17 cellular contexts compared by ENCODE assay signal in the genomic region with DNA sequence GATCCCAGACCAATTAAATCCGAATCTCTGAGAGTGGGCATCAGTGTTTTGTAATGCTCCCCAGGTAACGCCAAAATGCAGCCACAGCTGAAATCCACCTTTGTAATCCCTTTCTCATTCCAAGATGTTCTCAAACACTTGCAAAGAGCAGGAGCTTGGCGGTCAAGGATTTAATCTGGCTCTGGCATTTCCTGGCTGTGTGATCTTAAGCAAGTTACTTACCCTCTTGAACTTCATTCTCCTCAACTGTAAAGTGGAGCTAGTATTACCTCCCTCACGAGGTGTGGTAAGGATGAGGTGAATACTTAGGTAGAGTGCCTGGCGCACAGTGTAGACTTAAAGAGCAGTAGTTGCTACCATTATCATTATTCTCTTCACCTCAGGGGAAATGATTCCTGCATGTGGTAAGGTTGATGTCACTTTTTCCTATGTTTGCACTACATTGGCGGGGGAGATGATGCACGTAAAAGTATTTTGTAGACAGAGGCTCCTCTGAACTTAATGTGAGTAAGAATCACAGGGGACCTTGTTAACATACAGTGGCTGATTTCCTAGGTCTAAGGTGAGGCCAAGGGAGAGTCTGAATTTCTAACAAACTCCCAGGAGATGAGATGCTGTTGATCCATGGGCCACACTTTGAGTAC.
"Had no signal": no experiment of that assay in that cellular context is flagged by ENCODE, and none has a peak within 500 bp of the region (broad histone marks: within the 10 kb centered on the region; RNA-seq: fewer than 3 reads in every experiment).

No MANE protein-coding gene starts in this region.

- H3K27me3 Mint-ChIP-seq: stimulated activated naive CD8-positive, alpha-beta T cell treated with anti-CD3 and anti-CD28 coated beads, Interleukin-15, Interleukin-2, amounts not matched to agents 100 ng/mL and 50 ng/mL, for 24 hours had no signal

- ATAC-seq: activated CD8-positive, alpha-beta memory T cell treated with anti-CD3 and anti-CD28 coated beads, Interleukin-2, amount 10 ng/mL, durations not matched to agents 7 days and 5 days; activated T-cell treated with anti-CD3 and anti-CD28 coated beads, Interleukin-2, amount 50 U/mL, for 4 hours; left colon had no signal

- H3K36me3 Mint-ChIP-seq: activated CD8-positive, alpha-beta memory T cell treated with anti-CD3 and anti-CD28 coated beads, Interleukin-2, amount 10 ng/mL, durations not matched to agents 7 days and 5 days; immature natural killer cell; memory B cell had no signal

- H3K4me1 Mint-ChIP-seq: activated CD8-positive, alpha-beta memory T cell treated with anti-CD3 and anti-CD28 coated beads, Interleukin-2, amount 10 ng/mL, durations not matched to agents 7 days and 5 days; immature natural killer cell; memory B cell had no signal

- H3K27ac Mint-ChIP-seq: activated CD8-positive, alpha-beta memory T cell treated with anti-CD3 and anti-CD28 coated beads, Interleukin-2, amount 10 ng/mL, durations not matched to agents 7 days and 5 days; immature natural killer cell; memory B cell; stimulated activated naive CD8-positive, alpha-beta T cell treated with anti-CD3 and anti-CD28 coated beads, Interleukin-15, Interleukin-2, amounts not matched to agents 100 ng/mL and 50 ng/mL, for 24 hours had no signal

- H3K4me3 Mint-ChIP-seq: activated CD8-positive, alpha-beta memory T cell treated with anti-CD3 and anti-CD28 coated beads, Interleukin-2, amount 10 ng/mL, durations not matched to agents 7 days and 5 days; activated T-cell treated with anti-CD3 and anti-CD28 coated beads, Interleukin-2, amount 50 U/mL, for 4 hours; immature natural killer cell; memory B cell; stimulated activated naive CD8-positive, alpha-beta T cell treated with anti-CD3 and anti-CD28 coated beads, Interleukin-15, Interleukin-2, amounts not matched to agents 100 ng/mL and 50 ng/mL, for 24 hours had no signal

- H3K4me3 ChIP-seq: cardiac muscle cell, esophagus squamous epithelium, ovary had no signal

- H3K4me1 ChIP-seq: esophagus squamous epithelium had no signal

- H3K9me3 ChIP-seq: esophagus squamous epithelium, ovary had no signal

- H3K9me3 Mint-ChIP-seq: activated T-cell treated with anti-CD3 and anti-CD28 coated beads, Interleukin-2, amount 50 U/mL, for 4 hours; immature natural killer cell; memory B cell; stimulated activated naive CD8-positive, alpha-beta T cell treated with anti-CD3 and anti-CD28 coated beads, Interleukin-15, Interleukin-2, amounts not matched to agents 100 ng/mL and 50 ng/mL, for 24 hours had no signal

- H3K36me3 ChIP-seq: cardiac muscle cell, esophagus squamous epithelium, ovary had no signal

- DNase-seq: activated CD4-positive, alpha-beta T cell treated with anti-CD3 and anti-CD28 coated beads, Interleukin-2, amount 50 U/mL, for 48 hours; activated CD4-positive, CD25-positive, alpha-beta regulatory T cell treated with anti-CD3 and anti-CD28 coated beads, Interleukin-2, amount 50 U/mL, for 72 hours; activated CD8-positive, alpha-beta memory T cell treated with anti-CD3 and anti-CD28 coated beads, Interleukin-2, amount 10 ng/mL, durations not matched to agents 7 days and 5 days; activated effector memory CD4-positive, alpha-beta T cell treated with anti-CD3 and anti-CD28 coated beads, Interleukin-2, amount 50 U/mL, for 16 hours; activated T-cell treated with anti-CD3 and anti-CD28 coated beads, Interleukin-2, amount 50 U/mL, for 4 hours; aorta; esophagus squamous epithelium; foreskin melanocyte; head of caudate nucleus; immature natural killer cell; left colon; ovary; stimulated activated CD4-positive, alpha-beta T cell treated with anti-CD3 and anti-CD28 coated beads, Interleukin-15, amount 100 ng/mL, for 24 hours; stimulated activated CD4-positive, alpha-beta T cell treated with anti-CD3 and anti-CD28 coated beads, Interleukin-4, amount 100 ng/mL, for 24 hours had no signal

- H3K27me3 ChIP-seq: cardiac muscle cell, esophagus squamous epithelium, ovary had no signal

- H3K27ac ChIP-seq: cardiac muscle cell, esophagus squamous epithelium, ovary had no signal
